Comparison of ENCODE assay signal across 17 cellular contexts in genomic region chr4:37138019-37138653, GRCh38.
A peak's percentile ranks its signal among the peaks of the same experiment; 100 is the strongest.
DNase-seq lines count a peak whose midpoint lies in the region; ATAC-seq and TF ChIP-seq lines count a peak whose summit lies in the region.
"Had no signal": no experiment of that assay in that cellular context is flagged by ENCODE, and none has a peak within 500 bp of the region (broad histone marks: within the 10 kb centered on the region; RNA-seq: fewer than 3 reads in every experiment).

No MANE protein-coding gene starts in this region.

- peak; percentile 46 for ATAC-seq in activated naive CD8-positive, alpha-beta T cell treated with anti-CD3 and anti-CD28 coated beads, Interleukin-2, amount 50 U/mL, for 24 hours
- peak; percentile 87 for ATAC-seq in GM21717 (IDR thresholded peaks at IDR 0.05; ENCODE audit: unreplicated experiment)
- ATAC-seq in HG03097 (IDR thresholded peaks at IDR 0.05; ENCODE audit: low FRiP score, unreplicated experiment): peak; percentile 73
- peak; percentile 67 to 86 for ATAC-seq in stimulated activated naive B cell treated with anti-CD40 and anti-IgM and Interleukin-4, amounts not matched to agents 10 μg/mL and 1 μg/mL and 100 μg/mL, for 72 hours (replicated peaks)
- ATAC-seq in right lobe of liver: no peak
- ATAC-seq: K562, lower lobe of right lung had no signal

- no peak overlapping the region for H3K4me3 ChIP-seq in right lobe of liver
- H3K4me3 ChIP-seq in ovary: no peak overlapping the region
- H3K4me3 ChIP-seq: hepatocyte, K562, lower lobe of right lung, neural progenitor cell, transverse colon had no signal

- TF ChIP-seq CTCF in right lobe of liver (IDR thresholded peaks at IDR 0.05): no peak
- TF ChIP-seq CTCF in ovary (IDR thresholded peaks at IDR 0.05): no peak

- H3K4me1 Mint-ChIP-seq in activated naive CD8-positive, alpha-beta T cell treated with anti-CD3 and anti-CD28 coated beads, Interleukin-2, amount 50 U/mL, for 24 hours: no peaks in the 10 kb centered on the region
- H3K4me1 Mint-ChIP-seq in activated naive CD8-positive, alpha-beta T cell treated with anti-CD3 and anti-CD28 coated beads for 36 hours: no peaks in the 10 kb centered on the region
- H3K4me1 Mint-ChIP-seq in stimulated activated naive B cell treated with anti-CD40 and anti-IgM and Interleukin-4, amounts not matched to agents 10 μg/mL and 1 μg/mL and 100 μg/mL, for 72 hours: peaks cover 0 to 2% of the 10 kb centered on the region in 2 donors
- H3K4me1 Mint-ChIP-seq: neural progenitor cell had no signal

- no peak for TF ChIP-seq POLR2A in right lobe of liver (IDR thresholded peaks at IDR 0.05)
- TF ChIP-seq POLR2A in ovary (IDR thresholded peaks at IDR 0.05): no peak

- H3K27ac ChIP-seq in right lobe of liver: no peak overlapping the region
- no peak overlapping the region for H3K27ac ChIP-seq in ovary
- H3K27ac ChIP-seq: hepatocyte, lower lobe of right lung, neural progenitor cell, transverse colon had no signal

- no peak overlapping the region for H3K4me3 Mint-ChIP-seq in activated naive CD8-positive, alpha-beta T cell treated with anti-CD3 and anti-CD28 coated beads, Interleukin-2, amount 50 U/mL, for 24 hours
- H3K4me3 Mint-ChIP-seq in activated naive CD8-positive, alpha-beta T cell treated with anti-CD3 and anti-CD28 coated beads for 36 hours: no peak overlapping the region
- H3K4me3 Mint-ChIP-seq in stimulated activated naive B cell treated with anti-CD40 and anti-IgM and Interleukin-4, amounts not matched to agents 10 μg/mL and 1 μg/mL and 100 μg/mL, for 72 hours: no peak overlapping the region
- H3K4me3 Mint-ChIP-seq: neural progenitor cell had no signal

- H3K9me3 ChIP-seq in right lobe of liver: no peaks in the 10 kb centered on the region
- no peaks in the 10 kb centered on the region for H3K9me3 ChIP-seq in ovary
- H3K9me3 ChIP-seq: lower lobe of right lung, transverse colon had no signal

- H3K4me1 ChIP-seq in right lobe of liver (no peaks in the 10 kb centered on the region), ovary (ENCODE audit: insufficient read depth) (no peaks in the 10 kb centered on the region)
- H3K4me1 ChIP-seq: lower lobe of right lung, neural progenitor cell, transverse colon had no signal

- H3K27me3 ChIP-seq in right lobe of liver (no peaks in the 10 kb centered on the region), ovary (peaks cover 5% of the 10 kb centered on the region)
- H3K27me3 ChIP-seq: hepatocyte, neural progenitor cell, transverse colon had no signal

- DNase-seq in activated naive CD8-positive, alpha-beta T cell treated with anti-CD3 and anti-CD28 coated beads, Interleukin-2, amount 50 U/mL, for 24 hours: no peak
- DNase-seq in activated naive CD8-positive, alpha-beta T cell treated with anti-CD3 and anti-CD28 coated beads for 36 hours: no peak
- no peak for DNase-seq in stimulated activated naive B cell treated with anti-CD40 and anti-IgM and Interleukin-4, amounts not matched to agents 10 μg/mL and 1 μg/mL and 100 μg/mL, for 72 hours
- DNase-seq in NCI-H2227 treated with DMSO at 0.1 percent for 48 hours (lab: John Stamatoyannopoulos, UW): no peak
- no peak for DNase-seq in right lobe of liver
- no peak for DNase-seq in ovary
- DNase-seq: activated CD4-positive, CD25-positive, alpha-beta regulatory T cell; Calu3; lower lobe of right lung; NCI-H1436 treated with DMSO at 0.1 percent for 48 hours; NCI-H69; transverse colon had no signal

- WGBS in right lobe of liver (ENCODE audit: insufficient coverage, low coverage, low lambda C conversion rate, missing lambda C conversion rate): 73% methylated on average over 1 of the region's 2 CpGs
- 63 to 74% (median 73%) methylated on average over 2 of the region's 2 CpGs for WGBS in ovary, 3 donors

- H3K36me3 ChIP-seq in right lobe of liver: no peaks in the 10 kb centered on the region
- no peaks in the 10 kb centered on the region for H3K36me3 ChIP-seq in ovary
- H3K36me3 ChIP-seq: lower lobe of right lung, neural progenitor cell, transverse colon had no signal

- no peak for TF ChIP-seq EP300 in ovary (IDR thresholded peaks at IDR 0.05)

- no peaks in the 10 kb centered on the region for H3K27me3 Mint-ChIP-seq in activated naive CD8-positive, alpha-beta T cell treated with anti-CD3 and anti-CD28 coated beads, Interleukin-2, amount 50 U/mL, for 24 hours
- no peaks in the 10 kb centered on the region for H3K27me3 Mint-ChIP-seq in activated naive CD8-positive, alpha-beta T cell treated with anti-CD3 and anti-CD28 coated beads for 36 hours
- H3K27me3 Mint-ChIP-seq in stimulated activated naive B cell treated with anti-CD40 and anti-IgM and Interleukin-4, amounts not matched to agents 10 μg/mL and 1 μg/mL and 100 μg/mL, for 72 hours: no peaks in the 10 kb centered on the region

- peaks cover 3% of the 10 kb centered on the region for H3K9me3 Mint-ChIP-seq in activated naive CD8-positive, alpha-beta T cell treated with anti-CD3 and anti-CD28 coated beads, Interleukin-2, amount 50 U/mL, for 24 hours
- H3K9me3 Mint-ChIP-seq in activated naive CD8-positive, alpha-beta T cell treated with anti-CD3 and anti-CD28 coated beads for 36 hours: peaks cover 3% of the 10 kb centered on the region
- H3K9me3 Mint-ChIP-seq in stimulated activated naive B cell treated with anti-CD40 and anti-IgM and Interleukin-4, amounts not matched to agents 10 μg/mL and 1 μg/mL and 100 μg/mL, for 72 hours: peaks cover 0 to 3% of the 10 kb centered on the region in 2 donors
- H3K9me3 Mint-ChIP-seq: neural progenitor cell had no signal

- no peaks in the 10 kb centered on the region for H3K36me3 Mint-ChIP-seq in activated naive CD8-positive, alpha-beta T cell treated with anti-CD3 and anti-CD28 coated beads, Interleukin-2, amount 50 U/mL, for 24 hours (ENCODE audit: low read depth)
- H3K36me3 Mint-ChIP-seq in activated naive CD8-positive, alpha-beta T cell treated with anti-CD3 and anti-CD28 coated beads for 36 hours: no peaks in the 10 kb centered on the region
- H3K36me3 Mint-ChIP-seq in stimulated activated naive B cell treated with anti-CD40 and anti-IgM and Interleukin-4, amounts not matched to agents 10 μg/mL and 1 μg/mL and 100 μg/mL, for 72 hours: no peaks in the 10 kb centered on the region
- H3K36me3 Mint-ChIP-seq: neural progenitor cell had no signal

- H3K27ac Mint-ChIP-seq in activated naive CD8-positive, alpha-beta T cell treated with anti-CD3 and anti-CD28 coated beads, Interleukin-2, amount 50 U/mL, for 24 hours: no peak overlapping the region
- no peak overlapping the region for H3K27ac Mint-ChIP-seq in activated naive CD8-positive, alpha-beta T cell treated with anti-CD3 and anti-CD28 coated beads for 36 hours
- no peak overlapping the region for H3K27ac Mint-ChIP-seq in stimulated activated naive B cell treated with anti-CD40 and anti-IgM and Interleukin-4, amounts not matched to agents 10 μg/mL and 1 μg/mL and 100 μg/mL, for 72 hours
- H3K27ac Mint-ChIP-seq: neural progenitor cell had no signal

- intact Hi-C loops in right lobe of liver (cut with DNase I): no loop called here
- intact Hi-C loops in ovary (cut with DNase I): no loop called here

Comparison
In these comparisons a context has a peak if more than half of its experiments do, and no peak if none do; other contexts are left out.
1. ATAC-seq: peak in activated naive CD8-positive, alpha-beta T cell treated with anti-CD3 and anti-CD28 coated beads, Interleukin-2, amount 50 U/mL, for 24 hours (single experiment), GM21717 (single experiment), HG03097 (single experiment) and stimulated activated naive B cell treated with anti-CD40 and anti-IgM and Interleukin-4, amounts not matched to agents 10 μg/mL and 1 μg/mL and 100 μg/mL, for 72 hours (2 of 2); none in right lobe of liver (0 of 4).